12 cellular contexts compared by ENCODE assay signal in the genomic region with DNA sequence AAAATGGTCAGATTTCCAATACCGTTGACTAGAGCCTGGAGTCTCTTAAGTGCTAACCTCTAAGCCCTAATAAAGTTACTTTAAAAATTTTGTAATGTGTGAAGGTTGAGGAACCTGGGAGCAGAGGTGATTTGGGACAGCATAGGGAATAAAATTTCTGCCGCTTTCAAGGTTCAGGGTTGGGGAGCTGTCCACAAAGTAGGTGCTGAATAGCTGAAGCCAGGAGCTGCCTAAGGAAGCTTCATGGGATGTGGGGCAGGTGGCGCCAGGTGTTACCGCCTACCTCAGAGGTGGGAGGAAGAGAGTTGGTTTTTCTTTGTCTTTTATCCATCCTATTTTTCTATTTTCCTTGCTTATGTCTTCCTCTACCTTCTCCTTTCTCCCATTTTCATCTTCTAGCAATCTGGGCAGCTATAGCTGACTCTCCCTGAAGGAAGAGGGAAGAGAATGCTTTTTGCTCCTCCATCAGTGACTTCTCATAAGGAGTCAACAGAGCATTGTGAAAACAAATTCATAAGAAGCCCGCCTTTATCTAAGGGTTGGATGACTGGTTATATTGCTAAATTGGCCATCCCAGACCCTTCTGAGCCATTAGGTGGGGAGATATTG.
DNase-seq lines count a peak whose midpoint lies in the region; ATAC-seq, FAIRE-seq and TF ChIP-seq lines count a peak whose summit lies in the region.
"Had no signal": no experiment of that assay in that cellular context is flagged by ENCODE, and none has a peak within 500 bp of the region (broad histone marks: within the 10 kb centered on the region; RNA-seq: fewer than 3 reads in every experiment).

No MANE protein-coding gene starts in this region.

- H3K4me3 ChIP-seq in OCI-LY7 (ENCODE audit: low read depth, low read length, poor library complexity, severe bottlenecking), result no peak overlapping the region
- no peak overlapping the region for H3K4me3 ChIP-seq in H1 (ENCODE audit: extremely low read depth in 1 of 4, insufficient read depth in 2 of 4, low read depth in 3 of 4, low read length in 4 of 4)
- no peak overlapping the region for H3K4me3 ChIP-seq in neuronal stem cell (ENCODE audit: low read length in 2 of 2)
- H3K4me3 ChIP-seq in gastrocnemius medialis, result no peak overlapping the region
- H3K4me3 ChIP-seq: mucosa of descending colon had no signal

- DNase-seq in DMS 273 (lab: John Stamatoyannopoulos, UW; ENCODE audit: unreplicated experiment), result peak; percentile 51
- no peak for DNase-seq in DMS 273 treated with DMSO at 0.1 percent for 48 hours (lab: John Stamatoyannopoulos, UW)
- DNase-seq in OCI-LY7 (ENCODE audit: low spot score), result peak; percentile 13
- DNase-seq in H1 (ENCODE audit: low read depth in 1 of 2, low spot score in 2 of 2), result peak in 1 of 2 experiments; percentile 86
- peak; percentile 70 for DNase-seq in neuronal stem cell (ENCODE audit: low spot score)
- no peak for DNase-seq in gastrocnemius medialis
- no peak for DNase-seq in DMS114 treated with DMSO at 0.1 percent for 48 hours (lab: John Stamatoyannopoulos, UW; ENCODE audit: unreplicated experiment)
- no peak for DNase-seq in activated CD4-positive, CD25-positive, alpha-beta regulatory T cell treated with anti-CD3 and anti-CD28 coated beads, Interleukin-2, amount 50 U/mL, for 72 hours
- DNase-seq: activated CD8-positive, alpha-beta memory T cell treated with anti-CD3 and anti-CD28 coated beads for 24 hours; NCI-H510A had no signal

- ATAC-seq in gastrocnemius medialis, result no peak
- ATAC-seq: mucosa of descending colon had no signal

- H3K4ac ChIP-seq in H1 (replicated peaks; ENCODE audit: insufficient read length, low read depth, low read length), result no peak overlapping the region
- H3K4ac ChIP-seq in neuronal stem cell (ENCODE audit: low read length), result no peak overlapping the region

- no peak overlapping the region for H2BK20ac ChIP-seq in H1 (ENCODE audit: low read length)

- no peak for TF ChIP-seq EP300 in H1 (IDR thresholded peaks at IDR 0.05; ENCODE audit: borderline replicate concordance in 1 of 2, low read depth in 2 of 2, low read length in 2 of 2)

- H3K9me3 ChIP-seq in OCI-LY7 (ENCODE audit: low read length) (no peaks in the 10 kb centered on the region), H1 (ENCODE audit: insufficient read depth in 2 of 2, low read depth in 1 of 2, low read length in 1 of 2) (no peaks in the 10 kb centered on the region), neuronal stem cell (replicated peaks in 1 of 2; ENCODE audit: control insufficient read depth in 2 of 2, insufficient read depth in 1 of 2, low read depth in 1 of 2, low read length in 2 of 2) (no peaks in the 10 kb centered on the region), gastrocnemius medialis (no peaks in the 10 kb centered on the region)
- H3K9me3 ChIP-seq: mucosa of descending colon had no signal

- H3K23me2 ChIP-seq in H1 (ENCODE audit: low read depth, low read length), result no peaks in the 10 kb centered on the region

- H2BK12ac ChIP-seq in H1 (ENCODE audit: low read depth, low read length), result no peak overlapping the region
- H2BK12ac ChIP-seq in neuronal stem cell (ENCODE audit: low read length), result no peak overlapping the region

- no peak overlapping the region for H3K14ac ChIP-seq in H1 (ENCODE audit: insufficient read length)
- H3K14ac ChIP-seq in neuronal stem cell (ENCODE audit: low read length), result no peak overlapping the region

- WGBS in H1 (ENCODE audit: extremely low coverage in 1 of 2, insufficient coverage in 1 of 2, insufficient read length in 1 of 2, insufficient replicate concordance in 2 of 2, low coverage in 1 of 2, low lambda C conversion rate in 2 of 2, missing lambda C conversion rate in 1 of 2), 2 experiments, result 24% methylated on average over 5 of the region's 5 CpGs; no CpG with 5 or more reads in 1 of the 2 experiments
- WGBS in neuronal stem cell (ENCODE audit: extremely low coverage in 2 of 2, insufficient read length in 2 of 2, insufficient replicate concordance in 1 of 2), 2 donors, result no CpG with 5 or more reads among the region's 5 CpGs

- CTCF ChIA-PET in OCI-LY7 (lab: Charles Lee; ENCODE audit: unreplicated experiment), result no interaction called here
- CTCF ChIA-PET in H1 (lab: Charles Lee; ENCODE audit: partially characterized antibody), result interaction anchor here (0.7 to 4.3 kb wide), 3 partner anchors 15 to 735 kb away, joined by 3 to 61 read pairs (median 3); no protein-coding TSS in a partner anchor

- intact Hi-C loops in OCI-LY7 (cut with micrococcal nuclease; ENCODE audit: unreplicated experiment) (no loop called here), gastrocnemius medialis (cut with DNase I; ENCODE audit: low total_unique reads) (no loop called here)

- H3K79me2 ChIP-seq in OCI-LY7 (ENCODE audit: insufficient read depth, low read depth, low read length) (no peaks in the 10 kb centered on the region), H1 (ENCODE audit: control insufficient read depth in 1 of 2, insufficient read depth in 2 of 2, low read length in 2 of 2) (no peaks in the 10 kb centered on the region)

- no peaks in the 10 kb centered on the region for H3K79me1 ChIP-seq in H1 (ENCODE audit: low read depth, low read length)
- no peaks in the 10 kb centered on the region for H3K79me1 ChIP-seq in neuronal stem cell (ENCODE audit: low read depth, low read length)

- H3K4me1 ChIP-seq in OCI-LY7 (ENCODE audit: insufficient read depth, low read length, poor library complexity, severe bottlenecking) (no peaks in the 10 kb centered on the region), H1 (replicated peaks in 1 of 4; ENCODE audit: control insufficient read depth in 3 of 4, insufficient read depth in 4 of 4, low read length in 3 of 4) (peaks cover 0 to 8% (median 2%) of the 10 kb centered on the region in 4 experiments; a peak in 4 of 7 replicates), neuronal stem cell (ENCODE audit: control insufficient read depth in 2 of 2, insufficient read depth in 1 of 2, low read depth in 1 of 2, low read length in 2 of 2) (peaks cover 6 to 10% of the 10 kb centered on the region in 2 donors), gastrocnemius medialis (no peaks in the 10 kb centered on the region)

- H4K20me1 ChIP-seq in OCI-LY7 (ENCODE audit: insufficient read depth, low read length) (no peaks in the 10 kb centered on the region), H1 (replicated peaks in 1 of 2; ENCODE audit: control insufficient read depth in 1 of 2, insufficient read depth in 2 of 2, low read length in 2 of 2) (no peaks in the 10 kb centered on the region)

- no peaks in the 10 kb centered on the region for H3K9me2 ChIP-seq in OCI-LY7 (ENCODE audit: insufficient read depth, low read length)

- in situ Hi-C loops in gastrocnemius medialis (cut with MboI; ENCODE audit: low sequenced_read_pairs in 4 of 4), result no loop called here

- no peaks in the 10 kb centered on the region for H3K27me3 ChIP-seq in H1 (replicated peaks in 1 of 4; ENCODE audit: control insufficient read depth in 3 of 4, extremely low read depth in 1 of 4, insufficient read depth in 3 of 4, low read length in 3 of 4)
- no peaks in the 10 kb centered on the region for H3K27me3 ChIP-seq in neuronal stem cell (ENCODE audit: control insufficient read depth in 3 of 3, insufficient read depth in 3 of 3, low read depth in 1 of 3, low read length in 3 of 3)
- H3K27me3 ChIP-seq in gastrocnemius medialis, result peaks cover 0 to 3% (median 0%) of the 10 kb centered on the region in 3 donors

- BruUV-seq in OCI-LY7 (replicated peaks; lab: Mats Ljungman, UMichigan), result no TSS peak

- TF ChIP-seq POLR2A in H1 (IDR thresholded peaks at IDR 0.05; ENCODE audit: control extremely low read depth in 1 of 2, low read depth in 2 of 2, low read length in 2 of 2) (no peak), gastrocnemius medialis (IDR thresholded peaks at IDR 0.05) (no peak)

- H3K9ac ChIP-seq in H1 (replicated peaks in 1 of 4; ENCODE audit: extremely low read depth in 1 of 4, low read depth in 3 of 4, low read length in 3 of 4) (no peak overlapping the region), neuronal stem cell (ENCODE audit: low read depth, low read length, poor library complexity) (no peak overlapping the region)

- H3K36me3 ChIP-seq in OCI-LY7 (ENCODE audit: insufficient read depth, low read length) (no peaks in the 10 kb centered on the region), H1 (ENCODE audit: control insufficient read depth in 2 of 4, insufficient read depth in 4 of 4, low read length in 3 of 4) (no peaks in the 10 kb centered on the region), neuronal stem cell (replicated peaks in 1 of 2; ENCODE audit: control insufficient read depth in 2 of 2, insufficient read depth in 2 of 2, low read length in 2 of 2) (no peaks in the 10 kb centered on the region), gastrocnemius medialis (no peaks in the 10 kb centered on the region)

- no peak overlapping the region for H4K8ac ChIP-seq in H1 (ENCODE audit: extremely low read depth, insufficient read depth, low read length)
- H4K8ac ChIP-seq in neuronal stem cell (ENCODE audit: low read depth, low read length), result no peak overlapping the region

- no peak overlapping the region for H3K56ac ChIP-seq in H1 (replicated peaks; ENCODE audit: insufficient read length, low read depth, low read length)

- no peak overlapping the region for H2AFZ ChIP-seq in OCI-LY7 (ENCODE audit: low read length)
- no peak overlapping the region for H2AFZ ChIP-seq in H1 (ENCODE audit: low read length)
- H2AFZ ChIP-seq in neuronal stem cell (ENCODE audit: low read length), result no peak overlapping the region

- POLR2A ChIA-PET in OCI-LY7 (lab: Charles Lee) (interaction anchor here (0.6 kb wide), 1 partner anchor 84 kb away, joined by 3 read pairs; no protein-coding TSS in a partner anchor), H1 (lab: Charles Lee; ENCODE audit: partially characterized antibody) (no interaction called here)

- H3K18ac ChIP-seq in H1 (ENCODE audit: extremely low read depth, low read length) (no peak overlapping the region), neuronal stem cell (ENCODE audit: low read length) (no peak overlapping the region)

- TF ChIP-seq RAD21 in H1 (IDR thresholded peaks at IDR 0.05 in 1 of 2, conservative IDR thresholded peaks at IDR 0.05 in 1 of 2; ENCODE audit: low read depth in 2 of 2, low read length in 2 of 2), result peak; percentile 33 to 46

- no peak overlapping the region for H2BK120ac ChIP-seq in H1 (replicated peaks; ENCODE audit: low read depth, low read length)
- no peak overlapping the region for H2BK120ac ChIP-seq in neuronal stem cell (ENCODE audit: low read depth, low read length)

- H4K91ac ChIP-seq in H1 (replicated peaks; ENCODE audit: insufficient read length, low read length) (no peak overlapping the region), neuronal stem cell (ENCODE audit: low read depth, low read length, poor library complexity) (no peak overlapping the region)

- FAIRE-seq in H1 (lab: Jason Lieb, UNC), result peak; percentile 81

- H2AK5ac ChIP-seq in H1 (ENCODE audit: low read depth, low read length) (no peak overlapping the region), neuronal stem cell (ENCODE audit: low read depth, low read length) (no peak overlapping the region)

- no peak overlapping the region for H2BK5ac ChIP-seq in H1 (ENCODE audit: low read depth, low read length)
- H2BK5ac ChIP-seq in neuronal stem cell (ENCODE audit: low read length), result no peak overlapping the region

- no peak overlapping the region for H3K27ac ChIP-seq in OCI-LY7 (ENCODE audit: low read depth, low read length, poor library complexity, severe bottlenecking)
- no peak overlapping the region for H3K27ac ChIP-seq in H1 (ENCODE audit: low read depth, low read length)
- no peak overlapping the region for H3K27ac ChIP-seq in neuronal stem cell (replicated peaks; ENCODE audit: low read length)
- no peak overlapping the region for H3K27ac ChIP-seq in gastrocnemius medialis
- H3K27ac ChIP-seq: 22Rv1 had no signal

- no peak overlapping the region for H4K5ac ChIP-seq in H1 (ENCODE audit: insufficient read length, low read depth, low read length)

- TF ChIP-seq CTCF in OCI-LY7 (conservative IDR thresholded peaks at IDR 0.05; ENCODE audit: low read length) (no peak), H1 (IDR thresholded peaks at IDR 0.05; ENCODE audit: control extremely low read depth in 1 of 3, insufficient read depth in 1 of 3, low read depth in 1 of 3, low read length in 3 of 3) (peak; percentile 10 to 40 (median 21); a peak in 3 of 4 replicates), gastrocnemius medialis (IDR thresholded peaks at IDR 0.05 in 4 of 5, conservative IDR thresholded peaks at IDR 0.05 in 1 of 5) (no peak)

- H2BK15ac ChIP-seq in H1 (ENCODE audit: low read length) (no peak overlapping the region), neuronal stem cell (ENCODE audit: low read length) (no peak overlapping the region)

- H3K4me2 ChIP-seq in OCI-LY7 (ENCODE audit: low read length) (no peak overlapping the region), H1 (ENCODE audit: insufficient read depth in 1 of 2, low read depth in 2 of 2, low read length in 2 of 2) (no peak overlapping the region), neuronal stem cell (ENCODE audit: insufficient read depth, low read length, poor library complexity, severe bottlenecking) (no peak overlapping the region)

- H3K23ac ChIP-seq in H1 (ENCODE audit: insufficient read length) (no peak overlapping the region), neuronal stem cell (ENCODE audit: low read depth, low read length, poor library complexity) (no peak overlapping the region)

Comparison
In these comparisons a context has a peak if more than half of its experiments do, and no peak if none do; other contexts are left out.
1. DNase-seq: peak in DMS 273 (single experiment), OCI-LY7 (single experiment) and neuronal stem cell (single experiment); none in DMS 273 treated with DMSO at 0.1 percent for 48 hours (single experiment), gastrocnemius medialis (0 of 2), DMS114 treated with DMSO at 0.1 percent for 48 hours (single experiment) and activated CD4-positive, CD25-positive, alpha-beta regulatory T cell treated with anti-CD3 and anti-CD28 coated beads, Interleukin-2, amount 50 U/mL, for 72 hours (single experiment).
2. CTCF ChIP-seq: peak in H1 (3 of 3); none in OCI-LY7 (single experiment) and gastrocnemius medialis (0 of 5).